8 cellular contexts compared by ENCODE assay signal in genomic region chr19:40750035-40750284, GRCh38. TPM values are rescaled to one million over a fixed set of nuclear protein-coding genes. Genes with fewer than 3 reads are reported as not detected.
A peak's percentile ranks its signal among the peaks of the same experiment; 100 is the strongest.
DNase-seq lines count a peak whose midpoint lies in the region; TF ChIP-seq lines count a peak whose summit lies in the region.

No MANE protein-coding gene starts in this region.

- no peak for TF ChIP-seq CTCF in GM12864 (IDR thresholded peaks at IDR 0.05; ENCODE audit: low read depth, low read length, missing control alignments)
- TF ChIP-seq CTCF in fibroblast of pulmonary artery (IDR thresholded peaks at IDR 0.05; ENCODE audit: low read length, missing control alignments) = no peak

- H3K4me3 ChIP-seq in GM12864 (ENCODE audit: low read depth, low read length) (peak overlapping the region; percentile 72), SK-N-MC (peak overlapping the region; percentile 97), fibroblast of pulmonary artery (replicated peaks; ENCODE audit: low read depth, low read length) (peak overlapping the region; percentile 68), rectal smooth muscle tissue (ENCODE audit: low read length) (peak overlapping the region; percentile 91)

- peak overlapping the region; percentile 100 for H3K9ac ChIP-seq in SK-N-MC (ENCODE audit: insufficient read length)
- peak overlapping the region; percentile 80 for H3K9ac ChIP-seq in rectal smooth muscle tissue (ENCODE audit: low read length)

- DNase-seq in GM12864 (ENCODE audit: low read depth) (no peak), SK-N-MC (ENCODE audit: low read depth, low spot score) (no peak), fibroblast of pulmonary artery (ENCODE audit: low read depth) (no peak), mucosa of gallbladder (ENCODE audit: low spot score) (no peak), ureter (ENCODE audit: low spot score) (no peak), H4 (ENCODE audit: low spot score) (no peak)
- no peak for DNase-seq in stimulated activated CD4-positive, alpha-beta T cell treated with anti-CD3 and anti-CD28 coated beads, Interleukin-12 subunit alpha, Interleukin-12 subunit beta, amount 100 ng/mL, for 4 hours

- no peaks in the 10 kb centered on the region for H3K9me3 ChIP-seq in SK-N-MC (ENCODE audit: low read depth, low read length)

- peaks cover 12% of the 10 kb centered on the region for H3K4me1 ChIP-seq in rectal smooth muscle tissue (ENCODE audit: control insufficient read depth, insufficient read depth, low read length)

- peaks cover 22% of the 10 kb centered on the region for H3K36me3 ChIP-seq in SK-N-MC (ENCODE audit: insufficient read depth, low read length)
- H3K36me3 ChIP-seq in rectal smooth muscle tissue (ENCODE audit: control insufficient read depth, insufficient read depth, low read length) = no peaks in the 10 kb centered on the region

- no peaks in the 10 kb centered on the region for H3K27me3 ChIP-seq in rectal smooth muscle tissue (ENCODE audit: control insufficient read depth, insufficient read depth, low read length)

- peak overlapping the region; percentile 97 for H3K27ac ChIP-seq in SK-N-MC
- H3K27ac ChIP-seq in rectal smooth muscle tissue (ENCODE audit: low read depth, low read length) = peak overlapping the region; percentile 97

RNA-seq across cellular contexts. Expression of gene ACTMAP, which starts 0.3 kb away (rescaled TPM):
- total RNA-seq in mucosa of gallbladder (11.6 TPM), ureter (11.3 TPM)
- 0.21 and 0.39 TPM in 2 replicates for total RNA-seq in H4 (2014; rRNA removed; shearing (Covaris generic))

RNA-seq across cellular contexts. Expression of gene SNRPA, which starts 1.0 kb away (rescaled TPM):
- total RNA-seq in mucosa of gallbladder = 58.1 TPM
- total RNA-seq in ureter = 74.0 TPM
- 42.3 and 71.7 TPM in 2 replicates for total RNA-seq in H4 (2014; rRNA removed; shearing (Covaris generic))

RNA-seq across cellular contexts. Expression of gene MIA, which starts 25.4 kb away (rescaled TPM):
- total RNA-seq in mucosa of gallbladder (4.5 TPM), ureter (not detected)
- 1.1 TPM in 1 of 2 replicates, not detected in the other for total RNA-seq in H4 (2014; rRNA removed; shearing (Covaris generic))

RNA-seq across cellular contexts. Expression of gene RAB4B, which starts 28.1 kb away (rescaled TPM):
- total RNA-seq in mucosa of gallbladder (54.4 TPM), ureter (45.3 TPM)
- total RNA-seq in H4 (2014; rRNA removed; shearing (Covaris generic)) = 15.9 and 18.8 TPM in 2 replicates

RNA-seq across cellular contexts. Expression of gene ITPKC, which starts 33.0 kb away (rescaled TPM):
- total RNA-seq in mucosa of gallbladder (21.4 TPM), ureter (35.0 TPM)
- 4.0 and 5.1 TPM in 2 replicates for total RNA-seq in H4 (2014; rRNA removed; shearing (Covaris generic))
